Comparison of ENCODE assay signal across 9 cellular contexts in the genomic region with DNA sequence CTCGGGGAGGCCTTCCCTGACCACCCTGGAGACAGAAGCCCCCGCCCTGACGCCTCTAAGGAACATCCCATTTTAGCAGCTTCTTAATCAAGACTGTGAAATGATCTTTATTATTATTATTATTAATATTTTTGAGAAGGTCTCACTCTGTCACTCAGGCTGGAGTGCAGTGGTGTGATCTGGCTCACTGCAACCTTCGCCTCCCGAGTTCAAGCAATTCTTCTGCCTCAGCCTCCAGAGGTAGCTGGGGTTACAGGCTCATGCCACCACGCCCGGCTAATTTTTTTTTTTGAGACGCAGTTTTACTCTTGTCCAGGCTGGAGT. TPM values are rescaled to one million over a fixed set of nuclear protein-coding genes. Genes with fewer than 3 reads are reported as not detected.
DNase-seq lines count a peak whose midpoint lies in the region; ATAC-seq and TF ChIP-seq lines count a peak whose summit lies in the region.
"Had no signal": no experiment of that assay in that cellular context is flagged by ENCODE, and none has a peak within 500 bp of the region (broad histone marks: within the 10 kb centered on the region; RNA-seq: fewer than 3 reads in every experiment).

No MANE protein-coding gene starts in this region.

- no peaks in the 10 kb centered on the region for H3K36me3 ChIP-seq in HUES48 (ENCODE audit: control insufficient read depth, insufficient read depth, low read length)
- H3K36me3 ChIP-seq in gastroesophageal sphincter, result no peaks in the 10 kb centered on the region
- no peaks in the 10 kb centered on the region for H3K36me3 ChIP-seq in skeletal muscle tissue (ENCODE audit: control insufficient read depth in 3 of 3, insufficient read depth in 3 of 3, low read length in 3 of 3)

- no peaks in the 10 kb centered on the region for H3K9me3 ChIP-seq in HUES48 (ENCODE audit: control insufficient read depth, insufficient read depth, low read length)
- H3K9me3 ChIP-seq in T-helper 17 cell (ENCODE audit: control insufficient read depth, low read length, poor library complexity, severe bottlenecking), result no peaks in the 10 kb centered on the region
- no peaks in the 10 kb centered on the region for H3K9me3 ChIP-seq in gastroesophageal sphincter
- no peaks in the 10 kb centered on the region for H3K9me3 ChIP-seq in skeletal muscle tissue (ENCODE audit: control insufficient read depth in 3 of 3, low read length in 3 of 3)

- no peak for TF ChIP-seq POLR2A in gastroesophageal sphincter (IDR thresholded peaks at IDR 0.05)

- peaks cover 4% of the 10 kb centered on the region for H3K36me3 Mint-ChIP-seq in T-helper 17 cell (ENCODE audit: low read depth)

- ATAC-seq in T-helper 17 cell (no peak), gastroesophageal sphincter (no peak), GM18861 (IDR thresholded peaks at IDR 0.05; ENCODE audit: unreplicated experiment) (no peak)

- TF ChIP-seq CTCF in gastroesophageal sphincter (IDR thresholded peaks at IDR 0.05), result no peak

- H3K4me3 ChIP-seq in HUES48 (ENCODE audit: low read depth, low read length), result peak overlapping the region; percentile 70; the same call in 1 of the 2 replicates
- peak overlapping the region in 1 of 2 donors; percentile 56 for H3K4me3 ChIP-seq in gastroesophageal sphincter
- peak overlapping the region in 2 of 3 donors; percentile 69 to 81 for H3K4me3 ChIP-seq in skeletal muscle tissue (ENCODE audit: low read length in 3 of 3)

- H3K4me1 ChIP-seq in HUES48 (ENCODE audit: control insufficient read depth, insufficient read depth, low read length) (peaks cover 6% of the 10 kb centered on the region; the same call in 1 of the 2 replicates), gastroesophageal sphincter (peaks cover 0 to 29% (median 3%) of the 10 kb centered on the region in 3 donors), skeletal muscle tissue (ENCODE audit: control insufficient read depth in 3 of 3, insufficient read depth in 3 of 3, low read length in 3 of 3) (peaks cover 3 to 17% (median 15%) of the 10 kb centered on the region in 3 donors)

- DNase-seq in T-helper 17 cell (no peak), NCI-H2029 (lab: John Stamatoyannopoulos, UW) (no peak), HUDEP-2 (lab: John Stamatoyannopoulos, UW; ENCODE audit: unreplicated experiment in 76 of 76) (no peak), NCI-H748 (lab: John Stamatoyannopoulos, UW; ENCODE audit: unreplicated experiment) (no peak)

- no peak overlapping the region for H3K27ac ChIP-seq in HUES48 (ENCODE audit: low read depth, low read length)
- H3K27ac ChIP-seq in gastroesophageal sphincter, result peak overlapping the region in 3 of 4 donors; percentile 76 to 81 (median 81)
- H3K27ac ChIP-seq in skeletal muscle tissue (ENCODE audit: low read depth, low read length), result no peak overlapping the region

- H3K27me3 ChIP-seq in HUES48 (ENCODE audit: control insufficient read depth, insufficient read depth, low read length) (no peaks in the 10 kb centered on the region), gastroesophageal sphincter (no peaks in the 10 kb centered on the region), skeletal muscle tissue (ENCODE audit: control insufficient read depth in 3 of 3, insufficient read depth in 3 of 3, low read length in 3 of 3) (no peaks in the 10 kb centered on the region)

- no peaks in the 10 kb centered on the region for H3K27me3 Mint-ChIP-seq in T-helper 17 cell

- H3K9ac ChIP-seq in HUES48 (ENCODE audit: low read depth, low read length) (no peak overlapping the region), skeletal muscle tissue (ENCODE audit: low read depth in 1 of 3, low read length in 3 of 3) (peak overlapping the region in 2 of 3 donors; percentile 72 to 75)

- H3K27ac Mint-ChIP-seq in T-helper 17 cell, result no peak overlapping the region

- peaks cover 6% of the 10 kb centered on the region for H3K4me1 Mint-ChIP-seq in T-helper 17 cell

- no peak for TF ChIP-seq EP300 in gastroesophageal sphincter (IDR thresholded peaks at IDR 0.05)

- 0% methylated on average over 2 to 3 of the region's 8 CpGs for WGBS in gastroesophageal sphincter (ENCODE audit: low coverage in 1 of 2), 2 donors

- H3K4me3 Mint-ChIP-seq in T-helper 17 cell, result peak overlapping the region; percentile 97

RNA-seq across cellular contexts. Expression of gene DAND5, which starts 3.6 kb away (rescaled TPM):
- not detected for total RNA-seq in T-helper 17 cell
- under 1 TPM in 1 of 4 donors, not detected in 3; 0.35 TPM for total RNA-seq in gastroesophageal sphincter
- total RNA-seq in skeletal muscle tissue, result not detected
- total RNA-seq: bronchial epithelial cell had no signal

RNA-seq across cellular contexts. Expression of gene GADD45GIP1, which starts 8.8 kb away (rescaled TPM):
- total RNA-seq in T-helper 17 cell (1 to 10 TPM; 6.9 to 8.3 TPM), gastroesophageal sphincter (10 to 100 TPM; 32.2 to 43.6 (median 36.9) TPM), skeletal muscle tissue (21.4 TPM)

RNA-seq across cellular contexts. Expression of gene RAD23A, which starts 20.1 kb away (rescaled TPM):
- total RNA-seq in T-helper 17 cell (10 to 100 TPM; 74.1 to 82.1 TPM), gastroesophageal sphincter (100 to 1,000 TPM; 133 to 219 (median 158) TPM), skeletal muscle tissue (57.9 TPM)

RNA-seq across cellular contexts. Expression of gene CALR, which starts 27.4 kb away (rescaled TPM):
- total RNA-seq in T-helper 17 cell, result 100 to 1,000 TPM; 418 to 472 TPM
- 100 to 1,000 TPM; 218 to 410 (median 280) TPM for total RNA-seq in gastroesophageal sphincter
- total RNA-seq in skeletal muscle tissue, result 382 TPM

RNA-seq across cellular contexts. Expression of gene NFIX, which starts 29.5 kb away (rescaled TPM):
- total RNA-seq in T-helper 17 cell (under 1 TPM; 0.75 to 0.86 TPM), gastroesophageal sphincter (100 to 1,000 TPM in 1 of 4 donors, 10 to 100 TPM in 3; 44.7 to 145 (median 72.4) TPM), skeletal muscle tissue (49.1 TPM)

Comparison
In these comparisons a context has a peak if more than half of its experiments do, and no peak if none do; other contexts are left out.
1. H3K27ac ChIP-seq: peak in gastroesophageal sphincter (3 of 4); none in HUES48 (single experiment) and skeletal muscle tissue (single experiment).